ENCODE assay signal across 1 cellular context in the genomic region with DNA sequence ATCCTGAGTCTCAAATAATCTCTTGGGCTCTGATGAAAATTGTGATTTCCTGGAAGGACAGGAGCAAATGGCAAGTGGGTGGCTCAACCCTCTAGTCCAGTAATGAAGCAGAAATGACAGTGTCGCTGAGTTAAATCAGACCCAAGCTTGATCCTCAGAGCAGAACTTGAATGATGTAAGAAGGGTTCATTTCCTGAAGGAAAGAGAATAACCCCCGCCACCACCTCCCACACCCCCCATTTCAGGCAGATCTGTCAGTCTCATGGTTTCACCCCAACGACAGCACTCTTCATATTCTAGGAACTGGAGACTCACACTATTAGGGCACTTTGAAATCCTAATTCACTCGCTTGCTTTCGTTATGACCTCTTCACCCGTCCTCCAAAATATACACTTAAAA.
TF ChIP-seq lines count a peak whose summit lies in the region.

No MANE protein-coding gene starts in this region.

TF ChIP-seq in GM12878, 131 proteins besides CTCF, POLR2A, EP300 and RAD21:
- TF ChIP-seq EED (IDR thresholded peaks at IDR 0.05; ENCODE audit: low read depth), result 0 out of 2 replicates have a peak, but pooled peaks have one; percentile 53
- TF ChIP-seq ETV6 (conservative IDR thresholded peaks at IDR 0.05 in 1 of 2, IDR thresholded peaks at IDR 0.05 in 1 of 2; ENCODE audit: borderline replicate concordance in 1 of 2, low read depth in 1 of 2), result 0 out of 4 replicates have a peak, but pooled peaks of 1 of the 2 experiments have one; percentile 51
- TF ChIP-seq BRCA1 (IDR thresholded peaks at IDR 0.05; ENCODE audit: low read depth, low read length), result no peak
- TF ChIP-seq ATF2 (IDR thresholded peaks at IDR 0.05; ENCODE audit: low read length), result peak; percentile 49
- TF ChIP-seq PKNOX1 (IDR thresholded peaks at IDR 0.05), result 0 out of 2 replicates have a peak, but pooled peaks have one; percentile 9
- peak; percentile 67 for TF ChIP-seq JUNB (IDR thresholded peaks at IDR 0.05)
- peak; percentile 51; the same call in 1 of the 2 replicates for TF ChIP-seq NFIC (IDR thresholded peaks at IDR 0.05; ENCODE audit: low read depth, low read length)
- TF ChIP-seq SMAD5 (IDR thresholded peaks at IDR 0.05; ENCODE audit: low read depth), result no peak
- no peak for TF ChIP-seq IRF3 (IDR thresholded peaks at IDR 0.05)
- no peak for TF ChIP-seq MAX (IDR thresholded peaks at IDR 0.05; ENCODE audit: low read depth, low read length)
- TF ChIP-seq RUNX3 (IDR thresholded peaks at IDR 0.05; ENCODE audit: low read length), result peak; percentile 33; the same call in 1 of the 2 replicates
